35 cellular contexts compared by ENCODE assay signal in the genomic region with DNA sequence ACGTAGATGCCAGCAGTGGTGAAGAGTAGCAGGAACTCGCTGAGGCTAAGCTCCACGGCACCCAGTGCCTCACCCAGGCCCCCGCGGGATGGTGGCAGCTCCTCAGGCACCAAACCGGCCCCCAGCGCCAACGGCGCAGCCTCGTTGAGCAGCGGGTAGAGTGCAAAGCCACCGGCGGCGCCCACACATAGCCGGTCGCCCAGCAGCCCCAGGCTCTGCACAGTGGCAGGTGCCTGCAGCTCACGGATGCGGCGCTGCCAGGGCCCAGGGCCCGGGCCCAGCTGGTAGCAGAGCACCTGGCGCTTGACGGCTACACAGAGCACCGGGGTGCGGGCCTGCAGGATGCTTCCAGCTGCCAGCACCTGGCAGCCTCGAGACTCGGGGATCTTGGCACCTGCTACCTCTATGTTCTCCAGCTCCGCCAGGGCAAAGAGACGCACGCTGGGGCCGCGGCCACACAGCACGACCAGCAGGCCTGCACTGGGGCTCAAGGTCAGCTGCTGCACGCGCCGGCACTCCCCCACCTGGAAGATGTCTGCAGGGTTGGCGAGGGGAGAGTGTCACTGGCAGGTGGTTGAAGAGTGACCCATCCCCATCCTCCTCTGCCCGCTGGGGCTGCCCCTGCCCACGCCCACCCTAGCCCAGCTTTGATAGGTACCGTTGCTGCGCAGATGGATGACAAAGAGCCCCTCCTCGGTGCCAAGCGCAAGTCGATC. TPM values are rescaled to one million over a fixed set of nuclear protein-coding genes. Genes with fewer than 3 reads are reported as not detected.
"Had no signal": no experiment of that assay in that cellular context is flagged by ENCODE, and none has a peak within 500 bp of the region (broad histone marks: within the 10 kb centered on the region; RNA-seq: fewer than 3 reads in every experiment).

No MANE protein-coding gene starts in this region.

- H3K36me3 Mint-ChIP-seq: activated CD4-positive, alpha-beta memory T cell treated with anti-CD3 and anti-CD28 coated beads for 36 hours; activated CD8-positive, alpha-beta memory T cell treated with anti-CD3 and anti-CD28 coated beads, Interleukin-2, amount 10 ng/mL, durations not matched to agents 7 days and 5 days; activated naive CD4-positive, alpha-beta T cell treated with anti-CD3 and anti-CD28 coated beads, Interleukin-2, amount 50 U/mL, for 72 hours; activated naive CD8-positive, alpha-beta T cell treated with anti-CD3 and anti-CD28 coated beads, Interleukin-2, amount 10 ng/mL, durations not matched to agents 7 days and 5 days; brain had no signal

- DNase-seq: activated B cell treated with CpG ODN at 0.5 μM for 24 hours; activated CD4-positive, alpha-beta memory T cell treated with anti-CD3 and anti-CD28 coated beads for 36 hours; activated CD4-positive, alpha-beta T cell treated with anti-CD3 and anti-CD28 coated beads for 36 hours; activated CD4-positive, alpha-beta T cell treated with anti-CD3 and anti-CD28 coated beads, Interleukin-2, amount 10 ng/mL, durations not matched to agents 24 days and 14 days; activated CD4-positive, CD25-positive, alpha-beta regulatory T cell treated with anti-CD3 and anti-CD28 coated beads, Interleukin-2, amount 50 U/mL, for 72 hours; activated CD8-positive, alpha-beta memory T cell treated with anti-CD3 and anti-CD28 coated beads, Interleukin-2, amount 10 ng/mL, durations not matched to agents 7 days and 5 days; activated CD8-positive, alpha-beta memory T cell treated with anti-CD3 and anti-CD28 coated beads, Interleukin-2, amount 50 U/mL, for 4 hours; activated CD8-positive, alpha-beta T cell treated with anti-CD3 and anti-CD28 coated beads, Interleukin-2, amount 10 ng/mL, durations not matched to agents 7 days and 5 days; activated effector memory CD4-positive, alpha-beta T cell treated with anti-CD3 and anti-CD28 coated beads, Interleukin-2, amount 50 U/mL, for 16 hours; activated naive CD4-positive, alpha-beta T cell treated with anti-CD3 and anti-CD28 coated beads for 36 hours; activated naive CD8-positive, alpha-beta T cell treated with anti-CD3 and anti-CD28 coated beads, Interleukin-2, amount 10 ng/mL, durations not matched to agents 7 days and 5 days; activated T-cell treated with anti-CD3 and anti-CD28 coated beads, Interleukin-2, amount 50 U/mL, for 1 hour; activated T-cell treated with anti-CD3 and anti-CD28 coated beads, Interleukin-2, amount 50 U/mL, for 48 hours; central memory CD4-positive, alpha-beta T cell; cerebellar nuclear complex; dorsolateral prefrontal cortex; effector memory CD4-positive, alpha-beta T cell; endodermal cell; foreskin keratinocyte; gastrocnemius medialis; T-helper 1 cell; T-helper 17 cell; T1000; WERI-Rb-1 had no signal

- H3K4me3 Mint-ChIP-seq: activated B cell treated with CpG ODN at 0.5 μM for 24 hours; activated CD4-positive, alpha-beta memory T cell treated with anti-CD3 and anti-CD28 coated beads for 36 hours; activated CD4-positive, alpha-beta T cell treated with anti-CD3 and anti-CD28 coated beads for 36 hours; activated CD4-positive, alpha-beta T cell treated with anti-CD3 and anti-CD28 coated beads, Interleukin-2, amount 10 ng/mL, durations not matched to agents 24 days and 14 days; activated CD8-positive, alpha-beta memory T cell treated with anti-CD3 and anti-CD28 coated beads, Interleukin-2, amount 10 ng/mL, durations not matched to agents 7 days and 5 days; activated CD8-positive, alpha-beta T cell treated with anti-CD3 and anti-CD28 coated beads, Interleukin-2, amount 10 ng/mL, durations not matched to agents 7 days and 5 days; activated naive CD4-positive, alpha-beta T cell treated with anti-CD3 and anti-CD28 coated beads for 36 hours; activated naive CD8-positive, alpha-beta T cell treated with anti-CD3 and anti-CD28 coated beads, Interleukin-2, amount 10 ng/mL, durations not matched to agents 7 days and 5 days; activated T-helper 1 cell treated with anti-CD3 and anti-CD28 coated beads, Interleukin-12 subunit alpha, Interleukin-12 subunit beta, Interleukin-2, Interleukin-4 antibody, amounts not matched to agents 30 ng/mL and 10 ng/mL and 1 ng/mL, durations not matched to agents 14 hours and 24 hours and 36 hours; brain; dendritic cell treated with granulocyte-macrophage colony-stimulating factor and Interleukin-4, amounts not matched to agents 40 ng/mL and 50 ng/mL, for 4 days; endodermal cell; T-helper 17 cell; T-helper 2 cell treated with Interferon-gamma antibody and Interleukin-4, amounts not matched to agents 5 μg/mL and 100 μg/mL, for 36 hours had no signal

- ATAC-seq: activated CD4-positive, alpha-beta T cell treated with anti-CD3 and anti-CD28 coated beads for 36 hours; activated CD8-positive, alpha-beta memory T cell treated with anti-CD3 and anti-CD28 coated beads, Interleukin-2, amount 10 ng/mL, durations not matched to agents 7 days and 5 days; activated CD8-positive, alpha-beta T cell treated with anti-CD3 and anti-CD28 coated beads, Interleukin-2, amount 10 ng/mL, durations not matched to agents 7 days and 5 days; activated naive CD4-positive, alpha-beta T cell treated with anti-CD3 and anti-CD28 coated beads, Interleukin-2, amount 50 U/mL, for 72 hours; esophagus mucosa; foreskin keratinocyte; gastrocnemius medialis; T-helper 17 cell had no signal

- H3K9me3 Mint-ChIP-seq: activated B cell treated with CpG ODN at 0.5 μM for 24 hours; activated CD4-positive, alpha-beta memory T cell treated with anti-CD3 and anti-CD28 coated beads for 36 hours; activated CD4-positive, alpha-beta T cell treated with anti-CD3 and anti-CD28 coated beads, Interleukin-2, amount 10 ng/mL, durations not matched to agents 24 days and 14 days; activated naive CD4-positive, alpha-beta T cell treated with anti-CD3 and anti-CD28 coated beads for 36 hours; activated naive CD4-positive, alpha-beta T cell treated with anti-CD3 and anti-CD28 coated beads, Interleukin-2, amount 50 U/mL, for 72 hours; activated naive CD8-positive, alpha-beta T cell treated with anti-CD3 and anti-CD28 coated beads, Interleukin-2, amount 10 ng/mL, durations not matched to agents 7 days and 5 days; activated T-helper 1 cell treated with anti-CD3 and anti-CD28 coated beads, Interleukin-12 subunit alpha, Interleukin-12 subunit beta, Interleukin-2, Interleukin-4 antibody, amounts not matched to agents 30 ng/mL and 10 ng/mL and 1 ng/mL, durations not matched to agents 14 hours and 24 hours and 36 hours; activated T-helper 2 cell treated with anti-CD3 and anti-CD28 coated beads, Interferon-gamma antibody, Interleukin-2, Interleukin-4, amounts not matched to agents 10 μg/mL and 5 μg/mL and 100 μg/mL, durations not matched to agents 14 hours and 24 hours and 36 hours; brain; dendritic cell treated with granulocyte-macrophage colony-stimulating factor and Interleukin-4, amounts not matched to agents 40 ng/mL and 50 ng/mL, for 4 days; endodermal cell; T-helper 2 cell treated with Interferon-gamma antibody and Interleukin-4, amounts not matched to agents 5 μg/mL and 100 μg/mL, for 36 hours had no signal

- H3K9me3 ChIP-seq: ascending aorta, breast epithelium, gastrocnemius medialis had no signal

- H3K4me3 ChIP-seq: ascending aorta, breast epithelium, cardiac muscle cell, coronary artery, dorsolateral prefrontal cortex, gastrocnemius medialis had no signal

- H3K27ac Mint-ChIP-seq: activated B cell treated with CpG ODN at 0.5 μM for 24 hours; activated CD4-positive, alpha-beta memory T cell treated with anti-CD3 and anti-CD28 coated beads for 36 hours; activated CD4-positive, alpha-beta T cell treated with anti-CD3 and anti-CD28 coated beads for 36 hours; activated CD4-positive, alpha-beta T cell treated with anti-CD3 and anti-CD28 coated beads, Interleukin-2, amount 10 ng/mL, durations not matched to agents 24 days and 14 days; activated CD8-positive, alpha-beta memory T cell treated with anti-CD3 and anti-CD28 coated beads, Interleukin-2, amount 10 ng/mL, durations not matched to agents 7 days and 5 days; activated CD8-positive, alpha-beta T cell treated with anti-CD3 and anti-CD28 coated beads, Interleukin-2, amount 10 ng/mL, durations not matched to agents 7 days and 5 days; activated naive CD4-positive, alpha-beta T cell treated with anti-CD3 and anti-CD28 coated beads for 36 hours; activated naive CD4-positive, alpha-beta T cell treated with anti-CD3 and anti-CD28 coated beads, Interleukin-2, amount 50 U/mL, for 72 hours; activated naive CD8-positive, alpha-beta T cell treated with anti-CD3 and anti-CD28 coated beads, Interleukin-2, amount 10 ng/mL, durations not matched to agents 7 days and 5 days; activated T-helper 1 cell treated with anti-CD3 and anti-CD28 coated beads, Interleukin-12 subunit alpha, Interleukin-12 subunit beta, Interleukin-2, Interleukin-4 antibody, amounts not matched to agents 30 ng/mL and 10 ng/mL and 1 ng/mL, durations not matched to agents 14 hours and 24 hours and 36 hours; activated T-helper 2 cell treated with anti-CD3 and anti-CD28 coated beads, Interferon-gamma antibody, Interleukin-2, Interleukin-4, amounts not matched to agents 10 μg/mL and 5 μg/mL and 100 μg/mL, durations not matched to agents 14 hours and 24 hours and 36 hours; brain; dendritic cell treated with granulocyte-macrophage colony-stimulating factor and Interleukin-4, amounts not matched to agents 40 ng/mL and 50 ng/mL, for 4 days; endodermal cell; T-helper 17 cell; T-helper 2 cell treated with Interferon-gamma antibody and Interleukin-4, amounts not matched to agents 5 μg/mL and 100 μg/mL, for 36 hours had no signal

- H3K27me3 Mint-ChIP-seq: activated B cell treated with CpG ODN at 0.5 μM for 24 hours; activated CD4-positive, alpha-beta memory T cell treated with anti-CD3 and anti-CD28 coated beads for 36 hours; activated CD4-positive, alpha-beta T cell treated with anti-CD3 and anti-CD28 coated beads for 36 hours; activated CD4-positive, alpha-beta T cell treated with anti-CD3 and anti-CD28 coated beads, Interleukin-2, amount 10 ng/mL, durations not matched to agents 24 days and 14 days; activated CD8-positive, alpha-beta memory T cell treated with anti-CD3 and anti-CD28 coated beads, Interleukin-2, amount 10 ng/mL, durations not matched to agents 7 days and 5 days; activated naive CD8-positive, alpha-beta T cell treated with anti-CD3 and anti-CD28 coated beads, Interleukin-2, amount 10 ng/mL, durations not matched to agents 7 days and 5 days; dendritic cell treated with granulocyte-macrophage colony-stimulating factor and Interleukin-4, amounts not matched to agents 40 ng/mL and 50 ng/mL, for 4 days; T-helper 17 cell had no signal

- H3K36me3 ChIP-seq: ascending aorta, breast epithelium, cardiac muscle cell, gastrocnemius medialis had no signal

- H3K27ac ChIP-seq: ascending aorta, breast epithelium, cardiac muscle cell, coronary artery, foreskin keratinocyte, gastrocnemius medialis, WERI-Rb-1 had no signal

- H3K4me1 Mint-ChIP-seq: activated CD4-positive, alpha-beta T cell treated with anti-CD3 and anti-CD28 coated beads for 36 hours; activated CD4-positive, alpha-beta T cell treated with anti-CD3 and anti-CD28 coated beads, Interleukin-2, amount 10 ng/mL, durations not matched to agents 24 days and 14 days; activated CD8-positive, alpha-beta memory T cell treated with anti-CD3 and anti-CD28 coated beads, Interleukin-2, amount 10 ng/mL, durations not matched to agents 7 days and 5 days; activated naive CD8-positive, alpha-beta T cell treated with anti-CD3 and anti-CD28 coated beads, Interleukin-2, amount 10 ng/mL, durations not matched to agents 7 days and 5 days; brain; endodermal cell had no signal

- H3K27me3 ChIP-seq: ascending aorta, breast epithelium, cardiac muscle cell, dorsolateral prefrontal cortex, foreskin keratinocyte, gastrocnemius medialis had no signal

- H3K4me1 ChIP-seq: ascending aorta, breast epithelium, foreskin keratinocyte, gastrocnemius medialis had no signal

RNA-seq across cellular contexts. Expression of a gene that starts 14.8 kb away (rescaled TPM):
- total RNA-seq: ascending aorta had no signal
